Comparison of ENCODE assay signal across 2 cellular contexts in the genomic region with DNA sequence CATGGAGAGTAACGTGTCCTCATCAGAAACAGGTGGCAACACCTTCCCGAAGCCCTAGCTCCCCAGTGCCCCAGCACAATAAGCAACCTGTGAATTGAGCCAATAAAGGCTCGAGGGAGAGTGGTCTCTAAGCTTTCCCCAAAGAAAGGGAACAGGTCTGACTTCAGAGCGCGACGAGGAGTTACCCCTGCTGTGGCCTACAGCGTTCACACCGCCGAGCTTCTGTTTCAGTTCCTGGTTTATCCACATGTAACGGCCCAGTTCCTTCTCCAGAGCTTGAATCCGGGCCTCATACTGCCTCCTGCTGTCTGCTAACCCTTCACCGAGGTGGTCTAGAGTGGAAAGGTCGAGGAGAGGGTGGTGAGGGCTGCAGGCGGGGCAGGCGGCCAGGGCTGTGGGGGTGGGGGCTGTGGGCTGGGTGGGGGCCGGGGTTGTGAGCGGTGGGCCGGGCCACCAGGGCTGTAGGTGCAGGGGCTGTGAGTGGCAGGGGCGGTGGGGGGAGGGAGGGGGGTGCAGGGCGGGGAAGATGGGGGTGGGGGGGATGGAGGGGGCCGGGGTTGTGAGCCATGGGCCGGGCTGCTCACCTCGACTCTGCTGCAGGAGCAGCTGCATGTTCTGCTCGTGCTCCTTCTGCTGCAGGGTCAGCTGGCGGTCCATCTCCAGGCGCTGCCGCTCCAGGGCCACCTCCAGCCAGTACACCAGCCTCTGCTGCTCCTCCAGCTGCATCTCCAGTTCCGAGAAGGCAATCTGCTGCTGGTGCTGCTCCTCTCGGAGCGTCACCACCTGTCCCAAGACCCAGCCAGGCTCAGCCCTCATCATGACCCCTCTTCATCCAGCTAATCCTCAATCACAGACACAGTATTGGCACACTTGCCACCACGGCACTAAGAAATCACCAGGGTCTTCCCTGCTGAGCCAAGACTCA.
A peak's percentile ranks its signal among the peaks of the same experiment; 100 is the strongest.
TF ChIP-seq lines count a peak whose summit lies in the region.

No MANE protein-coding gene starts in this region.

TF ChIP-seq in HEK293T, 16 proteins besides CTCF, POLR2A, EP300 and RAD21:
- TF ChIP-seq HDGF (IDR thresholded peaks at IDR 0.05; ENCODE audit: borderline replicate concordance) (no peak), NFRKB (IDR thresholded peaks at IDR 0.05) (no peak), FOXK2 (IDR thresholded peaks at IDR 0.05) (no peak), LEF1 (IDR thresholded peaks at IDR 0.05; ENCODE audit: borderline replicate concordance) (no peak), BHLHE40 (IDR thresholded peaks at IDR 0.05; ENCODE audit: borderline replicate concordance) (no peak), FOXA1 (IDR thresholded peaks at IDR 0.05) (no peak), SP1 (IDR thresholded peaks at IDR 0.05) (no peak), CTBP1 (IDR thresholded peaks at IDR 0.05; ENCODE audit: borderline replicate concordance) (no peak), FOXM1 (IDR thresholded peaks at IDR 0.05; ENCODE audit: borderline replicate concordance) (no peak), TARDBP (IDR thresholded peaks at IDR 0.05) (no peak), SUZ12 (IDR thresholded peaks at IDR 0.05) (no peak), ELF4 (IDR thresholded peaks at IDR 0.05) (no peak), ZNF384 (IDR thresholded peaks at IDR 0.05) (no peak), L3MBTL2 (conservative IDR thresholded peaks at IDR 0.05) (no peak), ARNT (IDR thresholded peaks at IDR 0.05) (no peak)
- TF ChIP-seq, protein P1, sequence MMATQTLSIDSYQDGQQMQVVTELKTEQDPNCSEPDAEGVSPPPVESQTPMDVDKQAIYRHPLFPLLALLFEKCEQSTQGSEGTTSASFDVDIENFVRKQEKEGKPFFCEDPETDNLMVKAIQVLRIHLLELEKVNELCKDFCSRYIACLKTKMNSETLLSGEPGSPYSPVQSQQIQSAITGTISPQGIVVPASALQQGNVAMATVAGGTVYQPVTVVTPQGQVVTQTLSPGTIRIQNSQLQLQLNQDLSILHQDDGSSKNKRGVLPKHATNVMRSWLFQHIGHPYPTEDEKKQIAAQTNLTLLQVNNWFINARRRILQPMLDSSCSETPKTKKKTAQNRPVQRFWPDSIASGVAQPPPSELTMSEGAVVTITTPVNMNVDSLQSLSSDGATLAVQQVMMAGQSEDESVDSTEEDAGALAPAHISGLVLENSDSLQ (IDR thresholded peaks at IDR 0.05): no peak
TF ChIP-seq in HEK293T: peak in this region for 0.

TF ChIP-seq in K562, 482 proteins besides CTCF, POLR2A, EP300 and RAD21:
- TF ChIP-seq SMARCB1 (IDR thresholded peaks at IDR 0.05; ENCODE audit: insufficient read length, low read depth): no peak
- peak; percentile 59; the same call in 1 of the 2 replicates for TF ChIP-seq POLR2G (IDR thresholded peaks at IDR 0.05; ENCODE audit: low read depth, low read length)
- TF ChIP-seq ATF1 (CRISPR knock-in tag; IDR thresholded peaks at IDR 0.05): no peak
- TF ChIP-seq ATF1 (tag; IDR thresholded peaks at IDR 0.05): no peak
- no peak for TF ChIP-seq HDAC3 (IDR thresholded peaks at IDR 0.05; ENCODE audit: borderline replicate concordance, partially characterized antibody)
- TF ChIP-seq FOSL1 (tag; conservative IDR thresholded peaks at IDR 0.05): no peak
- TF ChIP-seq ARID1B (IDR thresholded peaks at IDR 0.05): no peak
- TF ChIP-seq, protein P2, sequence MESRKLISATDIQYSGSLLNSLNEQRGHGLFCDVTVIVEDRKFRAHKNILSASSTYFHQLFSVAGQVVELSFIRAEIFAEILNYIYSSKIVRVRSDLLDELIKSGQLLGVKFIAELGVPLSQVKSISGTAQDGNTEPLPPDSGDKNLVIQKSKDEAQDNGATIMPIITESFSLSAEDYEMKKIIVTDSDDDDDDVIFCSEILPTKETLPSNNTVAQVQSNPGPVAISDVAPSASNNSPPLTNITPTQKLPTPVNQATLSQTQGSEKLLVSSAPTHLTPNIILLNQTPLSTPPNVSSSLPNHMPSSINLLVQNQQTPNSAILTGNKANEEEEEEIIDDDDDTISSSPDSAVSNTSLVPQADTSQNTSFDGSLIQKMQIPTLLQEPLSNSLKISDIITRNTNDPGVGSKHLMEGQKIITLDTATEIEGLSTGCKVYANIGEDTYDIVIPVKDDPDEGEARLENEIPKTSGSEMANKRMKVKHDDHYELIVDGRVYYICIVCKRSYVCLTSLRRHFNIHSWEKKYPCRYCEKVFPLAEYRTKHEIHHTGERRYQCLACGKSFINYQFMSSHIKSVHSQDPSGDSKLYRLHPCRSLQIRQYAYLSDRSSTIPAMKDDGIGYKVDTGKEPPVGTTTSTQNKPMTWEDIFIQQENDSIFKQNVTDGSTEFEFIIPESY (CRISPR knock-in tag; IDR thresholded peaks at IDR 0.05): peak; percentile 22; the same call in 1 of the 2 replicates
- no peak for TF ChIP-seq FOXP1 (CRISPR knock-in tag; IDR thresholded peaks at IDR 0.05)
- TF ChIP-seq ADNP (tag; IDR thresholded peaks at IDR 0.05): no peak
- TF ChIP-seq, protein P3, sequence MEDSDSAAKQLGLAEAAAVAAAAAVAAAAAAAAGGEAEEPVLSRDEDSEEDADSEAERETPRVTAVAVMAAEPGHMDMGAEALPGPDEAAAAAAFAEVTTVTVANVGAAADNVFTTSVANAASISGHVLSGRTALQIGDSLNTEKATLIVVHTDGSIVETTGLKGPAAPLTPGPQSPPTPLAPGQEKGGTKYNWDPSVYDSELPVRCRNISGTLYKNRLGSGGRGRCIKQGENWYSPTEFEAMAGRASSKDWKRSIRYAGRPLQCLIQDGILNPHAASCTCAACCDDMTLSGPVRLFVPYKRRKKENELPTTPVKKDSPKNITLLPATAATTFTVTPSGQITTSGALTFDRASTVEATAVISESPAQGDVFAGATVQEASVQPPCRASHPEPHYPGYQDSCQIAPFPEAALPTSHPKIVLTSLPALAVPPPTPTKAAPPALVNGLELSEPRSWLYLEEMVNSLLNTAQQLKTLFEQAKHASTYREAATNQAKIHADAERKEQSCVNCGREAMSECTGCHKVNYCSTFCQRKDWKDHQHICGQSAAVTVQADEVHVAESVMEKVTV (CRISPR knock-in tag; IDR thresholded peaks at IDR 0.05): no peak
- TF ChIP-seq IFI16 (CRISPR knock-in tag; IDR thresholded peaks at IDR 0.05): no peak
- no peak for TF ChIP-seq CSDE1 (IDR thresholded peaks at IDR 0.05)
- no peak for TF ChIP-seq C11orf30 (IDR thresholded peaks at IDR 0.05; ENCODE audit: low read depth)
- no peak for TF ChIP-seq ZNF143 (CRISPR knock-in tag; IDR thresholded peaks at IDR 0.05)
- no peak for TF ChIP-seq JUN (IDR thresholded peaks at IDR 0.05; ENCODE audit: borderline replicate concordance, low read depth, low read length)
- TF ChIP-seq JUN (CRISPR knock-in tag; IDR thresholded peaks at IDR 0.05; ENCODE audit: borderline replicate concordance): no peak
- TF ChIP-seq, protein P4, sequence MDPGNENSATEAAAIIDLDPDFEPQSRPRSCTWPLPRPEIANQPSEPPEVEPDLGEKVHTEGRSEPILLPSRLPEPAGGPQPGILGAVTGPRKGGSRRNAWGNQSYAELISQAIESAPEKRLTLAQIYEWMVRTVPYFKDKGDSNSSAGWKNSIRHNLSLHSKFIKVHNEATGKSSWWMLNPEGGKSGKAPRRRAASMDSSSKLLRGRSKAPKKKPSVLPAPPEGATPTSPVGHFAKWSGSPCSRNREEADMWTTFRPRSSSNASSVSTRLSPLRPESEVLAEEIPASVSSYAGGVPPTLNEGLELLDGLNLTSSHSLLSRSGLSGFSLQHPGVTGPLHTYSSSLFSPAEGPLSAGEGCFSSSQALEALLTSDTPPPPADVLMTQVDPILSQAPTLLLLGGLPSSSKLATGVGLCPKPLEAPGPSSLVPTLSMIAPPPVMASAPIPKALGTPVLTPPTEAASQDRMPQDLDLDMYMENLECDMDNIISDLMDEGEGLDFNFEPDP (CRISPR knock-in tag; IDR thresholded peaks at IDR 0.05): no peak
- no peak for TF ChIP-seq HCFC1 (IDR thresholded peaks at IDR 0.05; ENCODE audit: low read depth, low read length)
TF ChIP-seq in K562: peak in this region for 2.
